9 cellular contexts compared by ENCODE assay signal in genomic region chr16:70746040-70746707, GRCh38. TPM values are rescaled to one million over a fixed set of nuclear protein-coding genes. Genes with fewer than 3 reads are reported as not detected.
DNase-seq lines count a peak whose midpoint lies in the region; ATAC-seq lines count a peak whose summit lies in the region.
"Had no signal": no experiment of that assay in that cellular context is flagged by ENCODE, and none has a peak within 500 bp of the region (broad histone marks: within the 10 kb centered on the region; RNA-seq: fewer than 3 reads in every experiment).

No MANE protein-coding gene starts in this region.

- peak; percentile 13 for ATAC-seq in sciatic nerve

- intact Hi-C loops in sciatic nerve (cut with DNase I) = no loop called here

- DNase-seq in activated T-cell treated with anti-CD3 and anti-CD28 coated beads, Interleukin-2, amount 50 U/mL, for 48 hours = peak; percentile 32 to 46
- no peak for DNase-seq in activated T-cell treated with anti-CD3 and anti-CD28 coated beads, Interleukin-2, amount 50 U/mL, for 1 hour
- DNase-seq in UCSD-AML1 (lab: John Stamatoyannopoulos, UW; ENCODE audit: unreplicated experiment) (peak; percentile 32), fibroblast of peridontal ligament (ENCODE audit: extremely low read depth) (peak; percentile 84), sciatic nerve (ENCODE audit: low spot score) (peak; percentile 80), GM19238 (ENCODE audit: insufficient read length, low spot score) (no peak), NCI-H2107 treated with DMSO at 0.1 percent for 48 hours (lab: John Stamatoyannopoulos, UW; ENCODE audit: unreplicated experiment) (no peak), islet precursor cell (no peak)
- DNase-seq: activated T-cell treated with anti-CD3 and anti-CD28 coated beads, Interleukin-2, amount 50 U/mL, for 4 hours had no signal

RNA-seq across cellular contexts. Expression of gene VAC14, which starts 54.8 kb away (rescaled TPM):
- 26.2 TPM for total RNA-seq in sciatic nerve

Comparison
In these comparisons a context has a peak if more than half of its experiments do, and no peak if none do; other contexts are left out.
1. DNase-seq: peak in activated T-cell treated with anti-CD3 and anti-CD28 coated beads, Interleukin-2, amount 50 U/mL, for 48 hours (2 of 2), UCSD-AML1 (single experiment), fibroblast of peridontal ligament (single experiment) and sciatic nerve (single experiment); none in activated T-cell treated with anti-CD3 and anti-CD28 coated beads, Interleukin-2, amount 50 U/mL, for 1 hour (single experiment), GM19238 (single experiment), NCI-H2107 treated with DMSO at 0.1 percent for 48 hours (single experiment) and islet precursor cell (single experiment).